In the genomic region with DNA sequence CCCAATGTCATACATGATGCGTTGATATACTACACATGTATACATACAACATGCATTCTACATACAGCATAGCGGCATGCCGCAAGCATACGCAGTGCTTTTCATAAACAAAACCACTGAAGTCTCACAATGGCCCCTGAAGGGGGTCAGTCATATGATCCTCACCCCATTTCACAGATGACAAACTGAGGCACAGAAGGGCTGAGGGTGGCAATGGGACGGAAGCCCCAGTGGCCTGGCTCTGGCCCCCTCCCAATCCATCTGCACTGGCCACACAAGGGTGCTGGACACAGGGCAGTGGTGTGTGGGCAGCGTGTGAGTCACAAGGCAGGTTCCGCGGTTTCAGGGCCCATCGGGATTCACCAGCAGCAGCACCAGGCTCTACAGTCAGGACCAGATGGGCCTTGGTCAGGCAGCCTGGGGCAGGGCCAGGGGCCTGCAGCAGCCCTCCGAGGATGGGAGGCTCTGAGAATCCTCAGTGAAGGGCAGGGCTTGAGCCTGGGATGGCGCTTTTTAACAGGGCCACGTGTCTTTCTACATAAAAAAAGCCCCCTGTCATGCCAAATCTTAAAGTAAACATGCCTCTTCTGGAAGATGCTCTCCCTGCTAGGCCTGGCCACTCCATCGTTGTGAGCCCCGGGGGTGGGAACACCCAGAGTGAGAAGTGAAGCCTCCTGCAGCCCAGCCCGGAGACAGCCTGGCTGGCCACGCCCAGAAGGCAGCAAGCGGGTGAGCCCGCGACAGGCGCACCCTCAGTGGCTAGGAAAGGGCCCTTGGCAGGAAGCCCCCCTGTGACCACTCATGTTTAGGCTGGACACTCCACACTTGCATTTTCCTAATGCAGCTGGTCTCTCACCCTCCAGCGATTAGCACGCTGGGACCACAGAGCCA, we compare ENCODE assay signal across 39 cellular contexts.
DNase-seq lines count a peak whose midpoint lies in the region; ATAC-seq, FAIRE-seq and TF ChIP-seq lines count a peak whose summit lies in the region.
"Had no signal": no experiment of that assay in that cellular context is flagged by ENCODE, and none has a peak within 500 bp of the region (broad histone marks: within the 10 kb centered on the region; RNA-seq: fewer than 3 reads in every experiment).

No MANE protein-coding gene starts in this region.

- intact Hi-C loops in K562 (cut with micrococcal nuclease) = no loop called here
- intact Hi-C loops in kidney (cut with DNase I) = no loop called here

- no peaks in the 10 kb centered on the region for H3K9me3 ChIP-seq in K562 (replicated peaks; ENCODE audit: control insufficient read depth, insufficient read depth, low read depth, low read length)
- no peaks in the 10 kb centered on the region for H3K9me3 ChIP-seq in kidney (ENCODE audit: control insufficient read depth in 1 of 2, low read length in 2 of 2)
- H3K9me3 ChIP-seq: adrenal gland, esophagus squamous epithelium, gastrocnemius medialis, right atrium auricular region, thoracic aorta had no signal

- no peak overlapping the region for H3K9ac ChIP-seq in K562 (ENCODE audit: insufficient read depth in 1 of 2, low read depth in 2 of 2, low read length in 2 of 2)
- H3K9ac ChIP-seq in kidney (ENCODE audit: low read length in 2 of 2) = no peak overlapping the region
- H3K9ac ChIP-seq: parathyroid adenoma had no signal

- H3K27ac Mint-ChIP-seq in GM23338 = no peak overlapping the region
- H3K27ac Mint-ChIP-seq: activated CD4-positive, alpha-beta memory T cell treated with anti-CD3 and anti-CD28 coated beads, Interleukin-2, amount 10 ng/mL, durations not matched to agents 7 days and 5 days; activated naive CD4-positive, alpha-beta T cell treated with anti-CD3 and anti-CD28 coated beads, Interleukin-2, amount 10 ng/mL, durations not matched to agents 7 days and 5 days; activated T-helper 17 cell treated with anti-CD3 and anti-CD28 coated beads, Interleukin-2, amount 50 U/mL, for 72 hours; CD8-positive, alpha-beta T cell; HFFc6; stimulated activated naive CD8-positive, alpha-beta T cell treated with anti-CD3 and anti-CD28 coated beads, Interleukin-15, Interleukin-2, amounts not matched to agents 100 ng/mL and 50 ng/mL, for 24 hours; T-helper 17 cell had no signal

- no peak for DNase-seq in GM23338 (ENCODE audit: low spot score)
- no peak for DNase-seq in K562 (ENCODE audit: extremely low read depth in 1 of 4, low spot score in 3 of 4)
- DNase-seq in kidney = peak; percentile 53
- peak; percentile 69 for DNase-seq in retina
- DNase-seq in NCI-H345 treated with DMSO at 0.1 percent for 48 hours (lab: John Stamatoyannopoulos, UW; ENCODE audit: unreplicated experiment) = no peak
- no peak for DNase-seq in activated CD4-positive, CD25-positive, alpha-beta regulatory T cell (lab: John Stamatoyannopoulos, UW)
- DNase-seq in COLO829 (ENCODE audit: low spot score) = no peak
- DNase-seq: activated CD4-positive, alpha-beta memory T cell treated with anti-CD3 and anti-CD28 coated beads, Interleukin-2, amount 10 ng/mL, durations not matched to agents 7 days and 5 days; activated CD4-positive, alpha-beta T cell treated with anti-CD3 and anti-CD28 coated beads for 1 hour; activated CD8-positive, alpha-beta memory T cell treated with anti-CD3 and anti-CD28 coated beads, Interleukin-2, amount 50 U/mL, for 48 hours; activated naive CD4-positive, alpha-beta T cell treated with anti-CD3 and anti-CD28 coated beads, Interleukin-2, amount 10 ng/mL, durations not matched to agents 7 days and 5 days; adrenal gland; brain microvascular endothelial cell; CD8-positive, alpha-beta T cell; cerebellar nuclear complex; dermis blood vessel endothelial cell; DMS153; esophagus squamous epithelium; gastrocnemius medialis; HFFc6; KG1; left cardiac atrium; MM.1S; NCI-H1105 treated with DMSO at 0.1 percent for 48 hours; NCI-H2029 treated with DMSO at 0.1 percent for 48 hours; PC-3; stimulated activated CD4-positive, alpha-beta T cell treated with anti-CD3 and anti-CD28 coated beads, Interleukin-1b, Interleukin-23, amount 100 ng/mL, for 48 hours; stimulated activated CD8-positive, alpha-beta memory T cell treated with anti-CD3 and anti-CD28 coated beads, Interleukin-4, amount 100 ng/mL, for 48 hours; T-helper 17 cell had no signal

- no peaks in the 10 kb centered on the region for H3F3A ChIP-seq in GM23338 (replicated peaks; ENCODE audit: low read depth)

- H3K4me3 Mint-ChIP-seq in GM23338 = no peak overlapping the region
- H3K4me3 Mint-ChIP-seq: activated CD4-positive, alpha-beta memory T cell treated with anti-CD3 and anti-CD28 coated beads, Interleukin-2, amount 10 ng/mL, durations not matched to agents 7 days and 5 days; activated naive CD4-positive, alpha-beta T cell treated with anti-CD3 and anti-CD28 coated beads, Interleukin-2, amount 10 ng/mL, durations not matched to agents 7 days and 5 days; activated T-helper 17 cell treated with anti-CD3 and anti-CD28 coated beads, Interleukin-2, amount 50 U/mL, for 72 hours; CD8-positive, alpha-beta T cell; HFFc6; neural crest cell; stimulated activated naive CD8-positive, alpha-beta T cell treated with anti-CD3 and anti-CD28 coated beads, Interleukin-15, Interleukin-2, amounts not matched to agents 100 ng/mL and 50 ng/mL, for 24 hours; T-helper 17 cell had no signal

- H3K36me3 ChIP-seq in GM23338 (ENCODE audit: insufficient read depth) (no peaks in the 10 kb centered on the region), K562 (ENCODE audit: control insufficient read depth, insufficient read depth, low read length) (no peaks in the 10 kb centered on the region), kidney (ENCODE audit: control insufficient read depth in 1 of 2, insufficient read depth in 2 of 2, low read length in 2 of 2) (no peaks in the 10 kb centered on the region)
- H3K36me3 ChIP-seq: adrenal gland, brain microvascular endothelial cell, esophagus squamous epithelium, gastrocnemius medialis, right atrium auricular region, thoracic aorta had no signal

- peaks cover 48% of the 10 kb centered on the region for H3K4me1 Mint-ChIP-seq in GM23338
- H3K4me1 Mint-ChIP-seq: activated CD4-positive, alpha-beta memory T cell treated with anti-CD3 and anti-CD28 coated beads, Interleukin-2, amount 10 ng/mL, durations not matched to agents 7 days and 5 days; activated naive CD4-positive, alpha-beta T cell treated with anti-CD3 and anti-CD28 coated beads, Interleukin-2, amount 10 ng/mL, durations not matched to agents 7 days and 5 days; activated T-helper 17 cell treated with anti-CD3 and anti-CD28 coated beads, Interleukin-2, amount 50 U/mL, for 72 hours; T-helper 17 cell had no signal

- H3K4me1 ChIP-seq in GM23338 (ENCODE audit: insufficient read depth) (peaks cover 17% of the 10 kb centered on the region), K562 (replicated peaks in 1 of 2; ENCODE audit: control insufficient read depth in 2 of 2, insufficient read depth in 2 of 2, low read length in 2 of 2) (peaks cover 0 to 4% of the 10 kb centered on the region in 2 experiments; a peak in 1 of 5 replicates), kidney (ENCODE audit: control insufficient read depth in 1 of 2, insufficient read depth in 1 of 2, low read depth in 1 of 2, low read length in 2 of 2) (peaks cover 0 to 9% of the 10 kb centered on the region in 2 donors)
- H3K4me1 ChIP-seq: esophagus squamous epithelium, right atrium auricular region had no signal

- H3K36me3 Mint-ChIP-seq in GM23338 (ENCODE audit: low read depth) = no peaks in the 10 kb centered on the region; the same call in 1 of the 3 replicates
- H3K36me3 Mint-ChIP-seq: activated naive CD4-positive, alpha-beta T cell treated with anti-CD3 and anti-CD28 coated beads, Interleukin-2, amount 10 ng/mL, durations not matched to agents 7 days and 5 days; CD8-positive, alpha-beta T cell had no signal

- no peak for TF ChIP-seq RAD21 in K562 (CRISPR knock-in tag; conservative IDR thresholded peaks at IDR 0.05 in 1 of 2, IDR thresholded peaks at IDR 0.05 in 1 of 2)

- H2AFZ ChIP-seq in GM23338 (no peak overlapping the region), K562 (ENCODE audit: low read depth, low read length) (no peak overlapping the region)
- H2AFZ ChIP-seq: hepatocyte, parathyroid adenoma had no signal

- no peak for TF ChIP-seq POLR2A in K562 (conservative IDR thresholded peaks at IDR 0.05)

- H3K4me3 ChIP-seq in GM23338 = no peak overlapping the region
- H3K4me3 ChIP-seq in K562 = no peak overlapping the region
- no peak overlapping the region for H3K4me3 ChIP-seq in kidney (ENCODE audit: low read length in 2 of 2)
- H3K4me3 ChIP-seq: adrenal gland, esophagus squamous epithelium, gastrocnemius medialis, hepatocyte, right atrium auricular region, smooth muscle cell, thoracic aorta had no signal

- POLR2A ChIA-PET in K562 (lab: Yijun Ruan, JAX) = no interaction called here

- in situ Hi-C loops in K562 (cut with MboI) = no loop called here

- no TSS peak for BruUV-seq in K562 (replicated peaks; lab: Mats Ljungman, UMichigan)

- peaks cover 6% of the 10 kb centered on the region for H4K20me1 ChIP-seq in GM23338 (replicated peaks; ENCODE audit: insufficient read depth)
- 0 out of 2 replicates have a peak, but pooled peaks cover 5% of the 10 kb centered on the region for H4K20me1 ChIP-seq in K562 (replicated peaks; ENCODE audit: control insufficient read depth, insufficient read depth, low read length)

- H3K9me3 Mint-ChIP-seq in GM23338 = no peaks in the 10 kb centered on the region
- H3K9me3 Mint-ChIP-seq: activated CD4-positive, alpha-beta memory T cell treated with anti-CD3 and anti-CD28 coated beads, Interleukin-2, amount 10 ng/mL, durations not matched to agents 7 days and 5 days; activated naive CD4-positive, alpha-beta T cell treated with anti-CD3 and anti-CD28 coated beads, Interleukin-2, amount 10 ng/mL, durations not matched to agents 7 days and 5 days; activated T-helper 17 cell treated with anti-CD3 and anti-CD28 coated beads, Interleukin-2, amount 50 U/mL, for 72 hours; CD8-positive, alpha-beta T cell; neural crest cell; stimulated activated naive CD8-positive, alpha-beta T cell treated with anti-CD3 and anti-CD28 coated beads, Interleukin-15, Interleukin-2, amounts not matched to agents 100 ng/mL and 50 ng/mL, for 24 hours had no signal

- H3K9me1 ChIP-seq in K562 (ENCODE audit: control insufficient read depth, insufficient read depth, low read length) = no peaks in the 10 kb centered on the region

- no peaks in the 10 kb centered on the region for H3K9me2 ChIP-seq in GM23338 (ENCODE audit: insufficient read depth)

- peaks cover 19% of the 10 kb centered on the region for H3K27me3 Mint-ChIP-seq in GM23338 (ENCODE audit: insufficient read depth, low read depth, poor library complexity)

- FAIRE-seq in K562 (lab: Jason Lieb, UNC) (no peak), kidney (lab: Jason Lieb, UNC) (no peak)
- FAIRE-seq: GM12892 had no signal

- H3K27me3 ChIP-seq in GM23338 (ENCODE audit: insufficient read depth) (no peaks in the 10 kb centered on the region), K562 (ENCODE audit: control insufficient read depth in 2 of 2, insufficient read depth in 2 of 2, low read length in 2 of 2) (peaks cover 8 to 68% of the 10 kb centered on the region in 2 experiments)
- H3K27me3 ChIP-seq: adrenal gland, brain microvascular endothelial cell, gastrocnemius medialis, hepatocyte, right atrium auricular region had no signal

- H3K27ac ChIP-seq in GM23338 (ENCODE audit: low read depth) (no peak overlapping the region), K562 (ENCODE audit: extremely low read depth, low read depth, low read length) (no peak overlapping the region), kidney (ENCODE audit: low read depth in 2 of 2, low read length in 2 of 2) (no peak overlapping the region)
- H3K27ac ChIP-seq: adrenal gland, brain microvascular endothelial cell, esophagus squamous epithelium, gastrocnemius medialis, hepatocyte, parathyroid adenoma, right atrium auricular region, thoracic aorta had no signal

- no peak for TF ChIP-seq EP300 in K562 (IDR thresholded peaks at IDR 0.05; ENCODE audit: low read length)

- 5% methylated on average over 22 of the region's 22 CpGs for WGBS in K562 (ENCODE audit: insufficient coverage, low coverage, missing lambda C conversion rate)

- no peak overlapping the region for H3K4me2 ChIP-seq in GM23338
- no peak overlapping the region for H3K4me2 ChIP-seq in K562 (ENCODE audit: insufficient read depth, low read length)
- H3K4me2 ChIP-seq: hepatocyte, smooth muscle cell had no signal

- H3K79me2 ChIP-seq in GM23338 (replicated peaks; ENCODE audit: insufficient read depth) (peaks cover 17% of the 10 kb centered on the region), K562 (ENCODE audit: control insufficient read depth, insufficient read depth, low read length) (no peaks in the 10 kb centered on the region)
- H3K79me2 ChIP-seq: hepatocyte, parathyroid adenoma had no signal

- CTCF ChIA-PET in K562 (lab: Yijun Ruan, JAX; ENCODE audit: low intra/inter-chr PET ratio) = no interaction called here

- ATAC-seq in GM23338 (peak; percentile 49), K562 (no peak)
- ATAC-seq: activated T-helper 17 cell treated with anti-CD3 and anti-CD28 coated beads, Interleukin-2, amount 50 U/mL, for 72 hours; CD8-positive, alpha-beta T cell; gastrocnemius medialis; left cardiac atrium; PC-3; SK-N-SH treated with all-trans-retinoic acid at 6 μM for 48 hours; T-helper 17 cell had no signal

- TF ChIP-seq CTCF in GM23338 (conservative IDR thresholded peaks at IDR 0.05; ENCODE audit: low read depth in 2 of 2) (no peak), K562 (IDR thresholded peaks at IDR 0.05 in 2 of 3, conservative IDR thresholded peaks at IDR 0.05 in 1 of 3; ENCODE audit: insufficient read depth in 2 of 3, low read depth in 1 of 3, low read length in 3 of 3) (no peak), kidney (IDR thresholded peaks at IDR 0.05; ENCODE audit: borderline replicate concordance, extremely low read depth, insufficient read depth) (no peak)

Comparison
In these comparisons a context has a peak if more than half of its experiments do, and no peak if none do; other contexts are left out.
1. DNase-seq: peak in kidney (single experiment) and retina (single experiment); none in GM23338 (single experiment), K562 (0 of 4), NCI-H345 treated with DMSO at 0.1 percent for 48 hours (single experiment), activated CD4-positive, CD25-positive, alpha-beta regulatory T cell (0 of 4) and COLO829 (single experiment).